ENCODE assay signal across 26 cellular contexts in the genomic region with DNA sequence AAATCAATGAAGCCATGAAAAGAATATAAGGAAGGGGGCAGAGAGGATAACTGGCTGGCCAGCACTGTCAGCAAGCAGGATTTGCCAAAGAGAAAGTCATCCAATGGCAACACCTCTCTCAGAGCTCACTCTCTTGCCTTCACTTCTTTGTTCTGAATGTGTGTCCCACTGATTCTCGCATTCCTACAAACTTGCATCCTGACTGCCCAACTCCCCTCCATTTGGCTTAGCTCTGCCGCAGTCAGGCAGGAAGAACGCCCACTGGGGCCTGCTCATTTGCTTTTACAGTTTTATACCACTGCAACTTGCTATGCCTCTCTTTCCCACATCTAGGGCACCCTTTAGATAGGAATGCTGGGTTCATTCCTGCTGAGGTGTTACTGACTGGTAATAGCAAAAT.
DNase-seq lines count a peak whose midpoint lies in the region; ATAC-seq, FAIRE-seq and TF ChIP-seq lines count a peak whose summit lies in the region.
"Had no signal": no experiment of that assay in that cellular context is flagged by ENCODE, and none has a peak within 500 bp of the region (broad histone marks: within the 10 kb centered on the region; RNA-seq: fewer than 3 reads in every experiment).

No MANE protein-coding gene starts in this region.

- CTCF ChIA-PET in WTC11 (lab: Charles Lee) = interaction anchor here (1.0 kb wide), 1 partner anchor 349 kb away, joined by 5 read pairs; no protein-coding TSS in a partner anchor
- CTCF ChIA-PET in HEK293T (lab: Yijun Ruan, JAX) = no interaction called here

- H3K4me2 ChIP-seq in mesendoderm (ENCODE audit: low read length) = no peak overlapping the region
- H3K4me2 ChIP-seq: KMS-11 had no signal

- no peak overlapping the region for H3K23ac ChIP-seq in mesendoderm (ENCODE audit: low read length)

- H3K79me1 ChIP-seq in mesendoderm (ENCODE audit: low read length) = no peaks in the 10 kb centered on the region

- H2BK15ac ChIP-seq in mesendoderm (replicated peaks; ENCODE audit: low read depth) = no peak overlapping the region

- no peak overlapping the region for H4K8ac ChIP-seq in mesendoderm (ENCODE audit: low read depth, low read length)

- TF ChIP-seq CTCF in WTC11 (IDR thresholded peaks at IDR 0.05) = no peak

- POLR2A ChIA-PET in WTC11 (lab: Charles Lee) (no interaction called here), HEK293T (lab: Yijun Ruan, JAX) (no interaction called here)

- no peaks in the 10 kb centered on the region for H3K36me3 ChIP-seq in mesendoderm (ENCODE audit: control insufficient read depth, insufficient read depth, low read length)
- H3K36me3 ChIP-seq: Peyer's patch, SJSA1 had no signal

- H3K4me3 Mint-ChIP-seq in WTC11 = no peak overlapping the region
- H3K4me3 Mint-ChIP-seq: CD8-positive, alpha-beta memory T cell; HFFc6 had no signal

- peaks cover 7% of the 10 kb centered on the region for H3K4me1 ChIP-seq in mesendoderm (ENCODE audit: control insufficient read depth, low read depth, low read length)
- H3K4me1 ChIP-seq: Peyer's patch, SJSA1 had no signal

- no peak overlapping the region for H3K18ac ChIP-seq in mesendoderm (ENCODE audit: low read length)

- no peaks in the 10 kb centered on the region for H3K9me3 Mint-ChIP-seq in WTC11
- H3K9me3 Mint-ChIP-seq: CD8-positive, alpha-beta memory T cell had no signal

- DNase-seq in ELF-1 (ENCODE audit: low read depth, low spot score) (peak; percentile 39), WTC11 (ENCODE audit: low spot score) (peak; percentile 39), iPS DF 19.7 (ENCODE audit: low read depth, low spot score) (peak; percentile 82), mesendoderm (peak; percentile 79), NCI-H510A (lab: John Stamatoyannopoulos, UW) (no peak), HEK293T (ENCODE audit: extremely low spot score) (no peak), RCC 7860 (ENCODE audit: low spot score) (no peak), HTR-8/SVneo (ENCODE audit: insufficient read length, low spot score) (no peak)
- DNase-seq: 8988T; AML-193; CD8-positive, alpha-beta memory T cell; EL; HFFc6; IMR-90; NCI-H1105; NCI-H2081; NCI-H2171; NCI-H345; NCI-H524 treated with DMSO at 0.1 percent for 48 hours; Peyer's patch had no signal

- H3K27ac ChIP-seq in mesendoderm (ENCODE audit: low read depth, low read length) = no peak overlapping the region
- H3K27ac ChIP-seq: C4-2B, HL-60, KMS-11, Peyer's patch, SJSA1 had no signal

- peak overlapping the region; percentile 91 for H3K27ac Mint-ChIP-seq in WTC11
- H3K27ac Mint-ChIP-seq: CD8-positive, alpha-beta memory T cell; HFFc6 had no signal

- WGBS in mesendoderm (ENCODE audit: extremely low coverage, insufficient coverage, low lambda C conversion rate) = no CpG with 5 or more reads among the region's 3 CpGs

- H3K4me1 Mint-ChIP-seq in WTC11 = peaks cover 68% of the 10 kb centered on the region
- H3K4me1 Mint-ChIP-seq: CD8-positive, alpha-beta memory T cell had no signal

- no peak overlapping the region for H3K4me3 ChIP-seq in mesendoderm (ENCODE audit: low read length)
- H3K4me3 ChIP-seq: Peyer's patch, SJSA1 had no signal

- no peak overlapping the region for H3K56ac ChIP-seq in mesendoderm (ENCODE audit: low read length)

- no peak overlapping the region for H4K5ac ChIP-seq in mesendoderm (ENCODE audit: low read length)

- H3K79me2 ChIP-seq in mesendoderm (ENCODE audit: control insufficient read depth, insufficient read depth, low read length) = no peaks in the 10 kb centered on the region

- no peak overlapping the region for H2BK5ac ChIP-seq in mesendoderm (ENCODE audit: low read length)

- no peak for FAIRE-seq in RCC 7860 (lab: Jason Lieb, UNC)
- FAIRE-seq in HTR-8/SVneo (lab: Jason Lieb, UNC) = no peak
- FAIRE-seq: D721Med, GM19239 had no signal

- peak; percentile 88 for ATAC-seq in WTC11

- H2BK120ac ChIP-seq in mesendoderm (ENCODE audit: low read depth, low read length) = no peak overlapping the region

- no peak overlapping the region for H3K9ac ChIP-seq in mesendoderm (ENCODE audit: low read length)
- H3K9ac ChIP-seq: KMS-11 had no signal

- no peaks in the 10 kb centered on the region for H3K27me3 ChIP-seq in mesendoderm (ENCODE audit: insufficient read depth, low read length, poor library complexity)
- H3K27me3 ChIP-seq: Peyer's patch, SJSA1 had no signal

- H2AK5ac ChIP-seq in mesendoderm (ENCODE audit: low read length) = no peak overlapping the region

- no peak overlapping the region for H3K4ac ChIP-seq in mesendoderm (ENCODE audit: low read depth, low read length)

- H3K36me3 Mint-ChIP-seq in WTC11 = no peaks in the 10 kb centered on the region
- H3K36me3 Mint-ChIP-seq: CD8-positive, alpha-beta memory T cell had no signal

- H3K27me3 Mint-ChIP-seq in WTC11 (ENCODE audit: low read depth) = no peaks in the 10 kb centered on the region
- H3K27me3 Mint-ChIP-seq: CD8-positive, alpha-beta memory T cell had no signal

TF ChIP-seq in WTC11, 78 proteins besides CTCF, POLR2A, EP300 and RAD21 (continues in another document):
- TF ChIP-seq ZNF121 (CRISPR knock-in tag; IDR thresholded peaks at IDR 0.05) = no peak
- TF ChIP-seq CREM (CRISPR knock-in tag; IDR thresholded peaks at IDR 0.05) = no peak
- TF ChIP-seq, protein P1, sequence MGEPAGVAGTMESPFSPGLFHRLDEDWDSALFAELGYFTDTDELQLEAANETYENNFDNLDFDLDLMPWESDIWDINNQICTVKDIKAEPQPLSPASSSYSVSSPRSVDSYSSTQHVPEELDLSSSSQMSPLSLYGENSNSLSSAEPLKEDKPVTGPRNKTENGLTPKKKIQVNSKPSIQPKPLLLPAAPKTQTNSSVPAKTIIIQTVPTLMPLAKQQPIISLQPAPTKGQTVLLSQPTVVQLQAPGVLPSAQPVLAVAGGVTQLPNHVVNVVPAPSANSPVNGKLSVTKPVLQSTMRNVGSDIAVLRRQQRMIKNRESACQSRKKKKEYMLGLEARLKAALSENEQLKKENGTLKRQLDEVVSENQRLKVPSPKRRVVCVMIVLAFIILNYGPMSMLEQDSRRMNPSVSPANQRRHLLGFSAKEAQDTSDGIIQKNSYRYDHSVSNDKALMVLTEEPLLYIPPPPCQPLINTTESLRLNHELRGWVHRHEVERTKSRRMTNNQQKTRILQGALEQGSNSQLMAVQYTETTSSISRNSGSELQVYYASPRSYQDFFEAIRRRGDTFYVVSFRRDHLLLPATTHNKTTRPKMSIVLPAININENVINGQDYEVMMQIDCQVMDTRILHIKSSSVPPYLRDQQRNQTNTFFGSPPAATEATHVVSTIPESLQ (CRISPR knock-in tag; IDR thresholded peaks at IDR 0.05) = no peak
- peak; percentile 70; the same call in 1 of the 2 replicates for TF ChIP-seq TEAD1 (CRISPR knock-in tag; IDR thresholded peaks at IDR 0.05)
- TF ChIP-seq ZBTB21 (CRISPR knock-in tag; IDR thresholded peaks at IDR 0.05; ENCODE audit: borderline replicate concordance) = 0 out of 2 replicates have a peak, but pooled peaks have one; percentile 50
- TF ChIP-seq SP1 (CRISPR knock-in tag; conservative IDR thresholded peaks at IDR 0.05) = 0 out of 2 replicates have a peak, but pooled peaks have one; percentile 27

TF ChIP-seq in HEK293T, 16 proteins besides CTCF, POLR2A, EP300 and RAD21:
- no peak for TF ChIP-seq BHLHE40 (IDR thresholded peaks at IDR 0.05; ENCODE audit: borderline replicate concordance)
- no peak for TF ChIP-seq L3MBTL2 (conservative IDR thresholded peaks at IDR 0.05)
- no peak for TF ChIP-seq TARDBP (IDR thresholded peaks at IDR 0.05)
- no peak for TF ChIP-seq ELF4 (IDR thresholded peaks at IDR 0.05)
- TF ChIP-seq NFRKB (IDR thresholded peaks at IDR 0.05) = no peak
- TF ChIP-seq FOXA1 (IDR thresholded peaks at IDR 0.05) = no peak
- TF ChIP-seq FOXK2 (IDR thresholded peaks at IDR 0.05) = no peak
- no peak for TF ChIP-seq SUZ12 (IDR thresholded peaks at IDR 0.05)
- TF ChIP-seq SP1 (IDR thresholded peaks at IDR 0.05) = no peak
- no peak for TF ChIP-seq FOXM1 (IDR thresholded peaks at IDR 0.05; ENCODE audit: borderline replicate concordance)
- TF ChIP-seq ARNT (IDR thresholded peaks at IDR 0.05) = no peak
- no peak for TF ChIP-seq LEF1 (IDR thresholded peaks at IDR 0.05; ENCODE audit: borderline replicate concordance)
- TF ChIP-seq, protein P2, sequence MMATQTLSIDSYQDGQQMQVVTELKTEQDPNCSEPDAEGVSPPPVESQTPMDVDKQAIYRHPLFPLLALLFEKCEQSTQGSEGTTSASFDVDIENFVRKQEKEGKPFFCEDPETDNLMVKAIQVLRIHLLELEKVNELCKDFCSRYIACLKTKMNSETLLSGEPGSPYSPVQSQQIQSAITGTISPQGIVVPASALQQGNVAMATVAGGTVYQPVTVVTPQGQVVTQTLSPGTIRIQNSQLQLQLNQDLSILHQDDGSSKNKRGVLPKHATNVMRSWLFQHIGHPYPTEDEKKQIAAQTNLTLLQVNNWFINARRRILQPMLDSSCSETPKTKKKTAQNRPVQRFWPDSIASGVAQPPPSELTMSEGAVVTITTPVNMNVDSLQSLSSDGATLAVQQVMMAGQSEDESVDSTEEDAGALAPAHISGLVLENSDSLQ (IDR thresholded peaks at IDR 0.05) = no peak
- TF ChIP-seq HDGF (IDR thresholded peaks at IDR 0.05; ENCODE audit: borderline replicate concordance) = no peak

Comparison
In these comparisons a context has a peak if more than half of its experiments do, and no peak if none do; other contexts are left out.
1. DNase-seq: peak in ELF-1 (single experiment), WTC11 (single experiment), iPS DF 19.7 (single experiment) and mesendoderm (single experiment); none in NCI-H510A (single experiment), HEK293T (single experiment), RCC 7860 (single experiment) and HTR-8/SVneo (single experiment).